8 cellular contexts compared by ENCODE assay signal in the genomic region with DNA sequence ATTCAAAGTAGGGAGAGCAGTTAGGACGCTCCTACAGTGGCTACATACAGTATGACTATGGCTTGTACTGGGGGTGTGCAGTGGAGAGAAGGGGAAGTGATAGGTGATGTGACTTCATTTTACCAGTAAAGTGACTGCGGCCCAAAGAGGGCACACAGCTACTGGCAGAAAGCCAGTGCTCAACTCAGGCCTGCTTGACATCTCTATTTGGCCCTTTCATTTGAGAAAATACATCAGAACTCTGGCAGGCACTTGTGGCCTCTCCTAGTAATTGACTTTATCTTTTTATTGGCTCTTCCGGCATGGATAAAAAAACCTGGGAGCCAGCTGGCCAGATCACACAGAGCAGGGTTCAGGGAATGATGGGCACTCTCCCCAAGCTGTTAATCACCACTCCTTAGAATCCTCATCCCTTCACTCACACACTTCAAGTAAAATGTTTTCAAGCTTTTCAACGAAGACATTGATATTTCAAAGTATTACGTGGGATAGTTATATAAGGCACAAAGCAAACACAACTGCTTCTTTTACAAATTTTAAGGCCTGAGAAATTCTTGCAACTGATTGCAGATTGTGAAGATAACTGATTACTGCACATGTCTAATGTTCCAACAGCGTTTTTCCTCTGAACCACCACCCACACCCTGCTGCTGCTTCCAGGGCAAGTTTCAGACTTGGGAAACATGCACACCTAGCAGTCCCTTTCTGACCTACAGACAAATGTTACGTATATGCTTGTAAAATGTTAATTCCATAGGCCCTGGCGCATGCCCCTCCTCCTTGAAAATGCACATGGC.
DNase-seq lines count a peak whose midpoint lies in the region; ATAC-seq and TF ChIP-seq lines count a peak whose summit lies in the region.

No MANE protein-coding gene starts in this region.

- H3K4me1 Mint-ChIP-seq in CD14-positive monocyte = peaks cover 35% of the 10 kb centered on the region
- H3K4me1 Mint-ChIP-seq in CD4-positive, alpha-beta T cell (ENCODE audit: low read depth) = no peaks in the 10 kb centered on the region

- no peak for TF ChIP-seq CTCF in CD14-positive monocyte (IDR thresholded peaks at IDR 0.05)
- TF ChIP-seq CTCF in cardiac muscle cell (IDR thresholded peaks at IDR 0.05; ENCODE audit: low read depth, low read length) = no peak
- no peak for TF ChIP-seq CTCF in CD4-positive, alpha-beta T cell (IDR thresholded peaks at IDR 0.05)
- TF ChIP-seq CTCF in smooth muscle cell (IDR thresholded peaks at IDR 0.05; ENCODE audit: borderline replicate concordance, insufficient read depth, poor library complexity, severe bottlenecking) = no peak

- H3K9ac ChIP-seq in smooth muscle cell (ENCODE audit: low read depth) = no peak overlapping the region

- WGBS in smooth muscle cell (ENCODE audit: low lambda C conversion rate) = 45% methylated on average over 8 of the region's 8 CpGs

- H3K4me1 ChIP-seq in cardiac muscle cell (ENCODE audit: low read depth) (peaks cover 33% of the 10 kb centered on the region), smooth muscle cell (ENCODE audit: low read depth) (no peaks in the 10 kb centered on the region)

- peak overlapping the region; percentile 59 to 90 (median 85) for H3K27ac Mint-ChIP-seq in CD14-positive monocyte
- H3K27ac Mint-ChIP-seq in CD4-positive, alpha-beta T cell = no peak overlapping the region

- H3K9me3 ChIP-seq in cardiac muscle cell (ENCODE audit: low read depth) = no peaks in the 10 kb centered on the region
- no peaks in the 10 kb centered on the region for H3K9me3 ChIP-seq in CD4-positive, alpha-beta T cell (ENCODE audit: control insufficient read depth, low read length)
- no peaks in the 10 kb centered on the region for H3K9me3 ChIP-seq in smooth muscle cell (replicated peaks; ENCODE audit: low read depth)

- no peak overlapping the region for H2AFZ ChIP-seq in smooth muscle cell (ENCODE audit: low read depth)

- H3K4me3 Mint-ChIP-seq in CD14-positive monocyte = no peak overlapping the region
- no peak overlapping the region for H3K4me3 Mint-ChIP-seq in CD4-positive, alpha-beta T cell

- peaks cover 9% of the 10 kb centered on the region for H3K79me2 ChIP-seq in smooth muscle cell (ENCODE audit: low read depth)

- H3K36me3 Mint-ChIP-seq in CD14-positive monocyte = no peaks in the 10 kb centered on the region
- H3K36me3 Mint-ChIP-seq in CD4-positive, alpha-beta T cell (ENCODE audit: low read depth) = no peaks in the 10 kb centered on the region

- H3K9me3 Mint-ChIP-seq in CD14-positive monocyte = no peaks in the 10 kb centered on the region
- H3K9me3 Mint-ChIP-seq in CD4-positive, alpha-beta T cell = no peaks in the 10 kb centered on the region

- peak; percentile 61 for ATAC-seq in HG02938 (IDR thresholded peaks at IDR 0.05; ENCODE audit: unreplicated experiment)
- ATAC-seq in CD4-positive, alpha-beta T cell (ENCODE audit: poor library complexity) = no peak

- intact Hi-C loops in CD14-positive monocyte (cut with micrococcal nuclease) = loop anchor here in 1 of 2 donors (5.0 kb wide), 1 partner anchor 69 kb away; no protein-coding TSS in a partner anchor
- intact Hi-C loops in CD4-positive, alpha-beta T cell (cut with DNase I, micrococcal nuclease) = no loop called here

- CTCF ChIA-PET in CD4-positive, alpha-beta T cell (lab: Charles Lee) = interaction anchor here (1.2 kb wide), 1 partner anchor 12 kb away, joined by 3 read pairs; no protein-coding TSS in a partner anchor

- H3K27me3 Mint-ChIP-seq in CD14-positive monocyte (ENCODE audit: low read depth in 3 of 3) = no peaks in the 10 kb centered on the region
- H3K27me3 Mint-ChIP-seq in CD4-positive, alpha-beta T cell = no peaks in the 10 kb centered on the region

- H4K20me1 ChIP-seq in smooth muscle cell (ENCODE audit: low read depth) = no peaks in the 10 kb centered on the region

- H3K4me2 ChIP-seq in smooth muscle cell = no peak overlapping the region

- H3K27ac ChIP-seq in cardiac muscle cell (peak overlapping the region; percentile 6), smooth muscle cell (ENCODE audit: low read depth) (no peak overlapping the region)
- H3K27ac ChIP-seq in CD4-positive, alpha-beta T cell (ENCODE audit: low read depth, low read length) = no peak overlapping the region

- H3K27me3 ChIP-seq in cardiac muscle cell (no peaks in the 10 kb centered on the region), smooth muscle cell (ENCODE audit: low read depth) (no peaks in the 10 kb centered on the region)
- H3K27me3 ChIP-seq in CD4-positive, alpha-beta T cell (ENCODE audit: control insufficient read depth, insufficient read depth, low read length) = no peaks in the 10 kb centered on the region

- DNase-seq in CD14-positive monocyte (ENCODE audit: low spot score) (peak; percentile 60), NCI-H748 treated with DMSO at 0.1 percent for 48 hours (lab: John Stamatoyannopoulos, UW) (peak; percentile 83), cardiac muscle cell (ENCODE audit: low read depth in 1 of 2, low spot score in 1 of 2) (peak in 1 of 2 donors; percentile 76), smooth muscle cell (lab: John Stamatoyannopoulos, UW; ENCODE audit: unreplicated experiment) (no peak)
- DNase-seq in stimulated activated CD8-positive, alpha-beta memory T cell treated with anti-CD3 and anti-CD28 coated beads, Interleukin-4, amount 100 ng/mL, for 48 hours = no peak
- no peak for DNase-seq in activated T-cell treated with anti-CD3 and anti-CD28 coated beads, Interleukin-2, amount 50 U/mL, for 48 hours
- no peak for DNase-seq in CD4-positive, alpha-beta T cell

- POLR2A ChIA-PET in CD4-positive, alpha-beta T cell (lab: Charles Lee) = no interaction called here

- H3F3A ChIP-seq in smooth muscle cell (ENCODE audit: low read depth) = no peaks in the 10 kb centered on the region

- no peak overlapping the region for H3K4me3 ChIP-seq in cardiac muscle cell
- no peak overlapping the region for H3K4me3 ChIP-seq in smooth muscle cell

- H3K36me3 ChIP-seq in cardiac muscle cell = no peaks in the 10 kb centered on the region
- H3K36me3 ChIP-seq in smooth muscle cell (ENCODE audit: low read depth) = no peaks in the 10 kb centered on the region

Comparison
In these comparisons a context has a peak if more than half of its experiments do, and no peak if none do; other contexts are left out.
1. DNase-seq: peak in CD14-positive monocyte (single experiment) and NCI-H748 treated with DMSO at 0.1 percent for 48 hours (single experiment); none in stimulated activated CD8-positive, alpha-beta memory T cell treated with anti-CD3 and anti-CD28 coated beads, Interleukin-4, amount 100 ng/mL, for 48 hours (single experiment), activated T-cell treated with anti-CD3 and anti-CD28 coated beads, Interleukin-2, amount 50 U/mL, for 48 hours (0 of 2), CD4-positive, alpha-beta T cell (0 of 10) and smooth muscle cell (single experiment).